Comparison of ENCODE assay signal across 1 cellular context in the genomic region with DNA sequence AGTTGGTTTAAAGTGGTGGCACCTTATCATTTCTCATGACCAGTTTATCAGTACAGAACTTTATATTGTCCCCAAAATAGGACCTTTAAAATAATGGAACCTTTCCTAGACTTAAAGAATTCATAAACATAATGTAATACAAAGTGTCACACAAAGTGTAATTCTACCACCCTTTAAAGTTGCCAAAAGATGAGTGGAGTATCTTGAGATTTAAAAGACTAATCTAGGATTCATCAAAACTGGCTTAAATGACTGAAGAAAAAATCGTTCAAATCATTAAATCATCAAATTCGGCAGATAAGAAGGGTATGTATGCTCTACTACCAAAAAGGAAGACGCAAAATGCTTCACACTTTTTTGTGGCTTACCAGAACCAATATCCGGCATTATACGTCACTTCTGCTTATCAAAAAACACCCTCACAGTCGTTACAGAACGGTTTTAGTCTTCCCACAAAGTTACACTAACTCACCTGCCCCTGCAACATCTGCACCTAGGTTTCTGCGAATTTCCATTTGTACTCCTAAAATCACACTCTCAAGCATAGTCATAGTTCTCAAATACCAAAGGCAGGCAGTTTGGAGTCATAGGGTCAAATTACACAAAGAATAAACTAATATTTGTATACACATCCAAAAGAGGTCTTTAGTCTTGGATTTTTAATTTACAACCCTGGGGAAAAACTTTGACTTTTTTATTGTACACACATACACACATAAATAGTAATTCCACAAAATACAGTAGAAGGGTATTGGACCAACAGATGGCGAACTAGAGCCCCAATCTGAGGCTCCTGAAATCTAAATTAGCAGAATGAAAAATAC.
TF ChIP-seq lines count a peak whose summit lies in the region.

No MANE protein-coding gene starts in this region.

TF ChIP-seq in GM23338, 12 proteins besides CTCF, POLR2A, EP300 and RAD21 (continued from another document):
- TF ChIP-seq, protein P1, sequence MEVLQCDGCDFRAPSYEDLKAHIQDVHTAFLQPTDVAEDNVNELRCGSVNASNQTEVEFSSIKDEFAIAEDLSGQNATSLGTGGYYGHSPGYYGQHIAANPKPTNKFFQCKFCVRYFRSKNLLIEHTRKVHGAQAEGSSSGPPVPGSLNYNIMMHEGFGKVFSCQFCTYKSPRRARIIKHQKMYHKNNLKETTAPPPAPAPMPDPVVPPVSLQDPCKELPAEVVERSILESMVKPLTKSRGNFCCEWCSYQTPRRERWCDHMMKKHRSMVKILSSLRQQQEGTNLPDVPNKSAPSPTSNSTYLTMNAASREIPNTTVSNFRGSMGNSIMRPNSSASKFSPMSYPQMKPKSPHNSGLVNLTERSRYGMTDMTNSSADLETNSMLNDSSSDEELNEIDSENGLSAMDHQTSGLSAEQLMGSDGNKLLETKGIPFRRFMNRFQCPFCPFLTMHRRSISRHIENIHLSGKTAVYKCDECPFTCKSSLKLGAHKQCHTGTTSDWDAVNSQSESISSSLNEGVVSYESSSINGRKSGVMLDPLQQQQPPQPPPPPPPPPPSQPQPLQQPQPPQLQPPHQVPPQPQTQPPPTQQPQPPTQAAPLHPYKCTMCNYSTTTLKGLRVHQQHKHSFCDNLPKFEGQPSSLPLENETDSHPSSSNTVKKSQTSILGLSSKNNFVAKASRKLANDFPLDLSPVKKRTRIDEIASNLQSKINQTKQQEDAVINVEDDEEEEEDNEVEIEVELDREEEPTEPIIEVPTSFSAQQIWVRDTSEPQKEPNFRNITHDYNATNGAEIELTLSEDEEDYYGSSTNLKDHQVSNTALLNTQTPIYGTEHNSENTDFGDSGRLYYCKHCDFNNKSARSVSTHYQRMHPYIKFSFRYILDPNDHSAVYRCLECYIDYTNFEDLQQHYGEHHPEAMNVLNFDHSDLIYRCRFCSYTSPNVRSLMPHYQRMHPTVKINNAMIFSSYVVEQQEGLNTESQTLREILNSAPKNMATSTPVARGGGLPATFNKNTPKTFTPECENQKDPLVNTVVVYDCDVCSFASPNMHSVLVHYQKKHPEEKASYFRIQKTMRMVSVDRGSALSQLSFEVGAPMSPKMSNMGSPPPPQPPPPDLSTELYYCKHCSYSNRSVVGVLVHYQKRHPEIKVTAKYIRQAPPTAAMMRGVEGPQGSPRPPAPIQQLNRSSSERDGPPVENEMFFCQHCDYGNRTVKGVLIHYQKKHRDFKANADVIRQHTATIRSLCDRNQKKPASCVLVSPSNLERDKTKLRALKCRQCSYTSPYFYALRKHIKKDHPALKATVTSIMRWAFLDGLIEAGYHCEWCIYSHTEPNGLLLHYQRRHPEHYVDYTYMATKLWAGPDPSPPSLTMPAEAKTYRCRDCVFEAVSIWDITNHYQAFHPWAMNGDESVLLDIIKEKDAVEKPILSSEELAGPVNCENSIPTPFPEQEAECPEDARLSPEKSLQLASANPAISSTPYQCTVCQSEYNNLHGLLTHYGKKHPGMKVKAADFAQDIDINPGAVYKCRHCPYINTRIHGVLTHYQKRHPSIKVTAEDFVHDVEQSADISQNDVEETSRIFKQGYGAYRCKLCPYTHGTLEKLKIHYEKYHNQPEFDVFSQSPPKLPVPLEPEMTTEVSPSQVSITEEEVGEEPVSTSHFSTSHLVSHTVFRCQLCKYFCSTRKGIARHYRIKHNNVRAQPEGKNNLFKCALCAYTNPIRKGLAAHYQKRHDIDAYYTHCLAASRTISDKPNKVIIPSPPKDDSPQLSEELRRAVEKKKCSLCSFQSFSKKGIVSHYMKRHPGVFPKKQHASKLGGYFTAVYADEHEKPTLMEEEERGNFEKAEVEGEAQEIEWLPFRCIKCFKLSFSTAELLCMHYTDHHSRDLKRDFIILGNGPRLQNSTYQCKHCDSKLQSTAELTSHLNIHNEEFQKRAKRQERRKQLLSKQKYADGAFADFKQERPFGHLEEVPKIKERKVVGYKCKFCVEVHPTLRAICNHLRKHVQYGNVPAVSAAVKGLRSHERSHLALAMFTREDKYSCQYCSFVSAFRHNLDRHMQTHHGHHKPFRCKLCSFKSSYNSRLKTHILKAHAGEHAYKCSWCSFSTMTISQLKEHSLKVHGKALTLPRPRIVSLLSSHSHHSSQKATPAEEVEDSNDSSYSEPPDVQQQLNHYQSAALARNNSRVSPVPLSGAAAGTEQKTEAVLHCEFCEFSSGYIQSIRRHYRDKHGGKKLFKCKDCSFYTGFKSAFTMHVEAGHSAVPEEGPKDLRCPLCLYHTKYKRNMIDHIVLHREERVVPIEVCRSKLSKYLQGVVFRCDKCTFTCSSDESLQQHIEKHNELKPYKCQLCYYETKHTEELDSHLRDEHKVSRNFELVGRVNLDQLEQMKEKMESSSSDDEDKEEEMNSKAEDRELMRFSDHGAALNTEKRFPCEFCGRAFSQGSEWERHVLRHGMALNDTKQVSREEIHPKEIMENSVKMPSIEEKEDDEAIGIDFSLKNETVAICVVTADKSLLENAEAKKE (CRISPR knock-in tag; IDR thresholded peaks at IDR 0.05), result no peak
- TF ChIP-seq ZNF331 (CRISPR knock-in tag; IDR thresholded peaks at IDR 0.05; ENCODE audit: low read depth) (no peak), STAT1 (IDR thresholded peaks at IDR 0.05; ENCODE audit: unreplicated experiment) (no peak), EZH2 (IDR thresholded peaks at IDR 0.05; ENCODE audit: low read depth, unreplicated experiment) (no peak), EZH2phosphoT487 (IDR thresholded peaks at IDR 0.05; ENCODE audit: unreplicated experiment) (no peak), CREB1 (CRISPR knock-in tag; IDR thresholded peaks at IDR 0.05; ENCODE audit: low read depth) (no peak), POLR2AphosphoS5 (IDR thresholded peaks at IDR 0.05; ENCODE audit: low read depth) (no peak), NANOG (IDR thresholded peaks at IDR 0.05; ENCODE audit: borderline replicate concordance) (no peak), JUNB (IDR thresholded peaks at IDR 0.05; ENCODE audit: unreplicated experiment) (no peak)
- TF ChIP-seq, protein P2, sequence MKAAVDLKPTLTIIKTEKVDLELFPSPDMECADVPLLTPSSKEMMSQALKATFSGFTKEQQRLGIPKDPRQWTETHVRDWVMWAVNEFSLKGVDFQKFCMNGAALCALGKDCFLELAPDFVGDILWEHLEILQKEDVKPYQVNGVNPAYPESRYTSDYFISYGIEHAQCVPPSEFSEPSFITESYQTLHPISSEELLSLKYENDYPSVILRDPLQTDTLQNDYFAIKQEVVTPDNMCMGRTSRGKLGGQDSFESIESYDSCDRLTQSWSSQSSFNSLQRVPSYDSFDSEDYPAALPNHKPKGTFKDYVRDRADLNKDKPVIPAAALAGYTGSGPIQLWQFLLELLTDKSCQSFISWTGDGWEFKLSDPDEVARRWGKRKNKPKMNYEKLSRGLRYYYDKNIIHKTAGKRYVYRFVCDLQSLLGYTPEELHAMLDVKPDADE (IDR thresholded peaks at IDR 0.05), result no peak
- TF ChIP-seq, protein P3, sequence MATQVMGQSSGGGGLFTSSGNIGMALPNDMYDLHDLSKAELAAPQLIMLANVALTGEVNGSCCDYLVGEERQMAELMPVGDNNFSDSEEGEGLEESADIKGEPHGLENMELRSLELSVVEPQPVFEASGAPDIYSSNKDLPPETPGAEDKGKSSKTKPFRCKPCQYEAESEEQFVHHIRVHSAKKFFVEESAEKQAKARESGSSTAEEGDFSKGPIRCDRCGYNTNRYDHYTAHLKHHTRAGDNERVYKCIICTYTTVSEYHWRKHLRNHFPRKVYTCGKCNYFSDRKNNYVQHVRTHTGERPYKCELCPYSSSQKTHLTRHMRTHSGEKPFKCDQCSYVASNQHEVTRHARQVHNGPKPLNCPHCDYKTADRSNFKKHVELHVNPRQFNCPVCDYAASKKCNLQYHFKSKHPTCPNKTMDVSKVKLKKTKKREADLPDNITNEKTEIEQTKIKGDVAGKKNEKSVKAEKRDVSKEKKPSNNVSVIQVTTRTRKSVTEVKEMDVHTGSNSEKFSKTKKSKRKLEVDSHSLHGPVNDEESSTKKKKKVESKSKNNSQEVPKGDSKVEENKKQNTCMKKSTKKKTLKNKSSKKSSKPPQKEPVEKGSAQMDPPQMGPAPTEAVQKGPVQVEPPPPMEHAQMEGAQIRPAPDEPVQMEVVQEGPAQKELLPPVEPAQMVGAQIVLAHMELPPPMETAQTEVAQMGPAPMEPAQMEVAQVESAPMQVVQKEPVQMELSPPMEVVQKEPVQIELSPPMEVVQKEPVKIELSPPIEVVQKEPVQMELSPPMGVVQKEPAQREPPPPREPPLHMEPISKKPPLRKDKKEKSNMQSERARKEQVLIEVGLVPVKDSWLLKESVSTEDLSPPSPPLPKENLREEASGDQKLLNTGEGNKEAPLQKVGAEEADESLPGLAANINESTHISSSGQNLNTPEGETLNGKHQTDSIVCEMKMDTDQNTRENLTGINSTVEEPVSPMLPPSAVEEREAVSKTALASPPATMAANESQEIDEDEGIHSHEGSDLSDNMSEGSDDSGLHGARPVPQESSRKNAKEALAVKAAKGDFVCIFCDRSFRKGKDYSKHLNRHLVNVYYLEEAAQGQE (IDR thresholded peaks at IDR 0.05; ENCODE audit: unreplicated experiment), result no peak
TF ChIP-seq in GM23338: peak in this region for 0.
